10 cellular contexts compared by ENCODE assay signal in genomic region chr14:103418508-103418818, GRCh38. TPM values are rescaled to one million over a fixed set of nuclear protein-coding genes. Genes with fewer than 3 reads are reported as not detected.
DNase-seq lines count a peak whose midpoint lies in the region; ATAC-seq and TF ChIP-seq lines count a peak whose summit lies in the region.
"Had no signal": no experiment of that assay in that cellular context is flagged by ENCODE, and none has a peak within 500 bp of the region (broad histone marks: within the 10 kb centered on the region; RNA-seq: fewer than 3 reads in every experiment).

No MANE protein-coding gene starts in this region.

- H3K27ac ChIP-seq in trophoblast cell (ENCODE audit: low read depth, low read length) (no peak overlapping the region), ascending aorta (no peak overlapping the region)
- H3K27ac ChIP-seq: A549 had no signal

- H2BK5ac ChIP-seq in trophoblast cell (ENCODE audit: low read depth, low read length, poor library complexity) = no peak overlapping the region

- no peak for ATAC-seq in central memory CD8-positive, alpha-beta T cell (replicated peaks; ENCODE audit: extremely low read depth, poor library complexity, severe bottlenecking)

- WGBS in trophoblast cell (ENCODE audit: extremely low coverage, insufficient coverage, insufficient read length) = no CpG with 5 or more reads among the region's 3 CpGs

- H3K27me3 Mint-ChIP-seq in activated CD4-positive, alpha-beta T cell treated with anti-CD3 and anti-CD28 coated beads, Interleukin-2, amount 10 ng/mL, durations not matched to agents 24 days and 14 days = no peaks in the 10 kb centered on the region
- H3K27me3 Mint-ChIP-seq in central memory CD8-positive, alpha-beta T cell = no peaks in the 10 kb centered on the region

- H3K4me1 ChIP-seq in trophoblast cell (ENCODE audit: control insufficient read depth in 1 of 2, insufficient read depth in 2 of 2, low read length in 2 of 2) (peaks cover 4 to 11% of the 10 kb centered on the region in 2 experiments), ascending aorta (peaks cover 0 to 13% of the 10 kb centered on the region in 2 donors)

- H3K27me3 ChIP-seq in trophoblast cell (ENCODE audit: insufficient read depth, low read length) = no peaks in the 10 kb centered on the region
- H3K27me3 ChIP-seq in ascending aorta = no peaks in the 10 kb centered on the region

- peaks cover 23% of the 10 kb centered on the region for H3K36me3 Mint-ChIP-seq in activated CD4-positive, alpha-beta T cell treated with anti-CD3 and anti-CD28 coated beads, Interleukin-2, amount 10 ng/mL, durations not matched to agents 24 days and 14 days (ENCODE audit: low read depth)
- H3K36me3 Mint-ChIP-seq in central memory CD8-positive, alpha-beta T cell (ENCODE audit: insufficient read depth) = peaks cover 17% of the 10 kb centered on the region

- TF ChIP-seq CTCF in ascending aorta (IDR thresholded peaks at IDR 0.05) = no peak

- H3K79me2 ChIP-seq in trophoblast cell (ENCODE audit: control insufficient read depth, insufficient read depth, low read length, poor library complexity) = no peaks in the 10 kb centered on the region

- no peaks in the 10 kb centered on the region for H3K9me3 ChIP-seq in trophoblast cell (ENCODE audit: insufficient read depth, low read depth, low read length)
- no peaks in the 10 kb centered on the region for H3K9me3 ChIP-seq in ascending aorta
- H3K9me3 ChIP-seq: A549 had no signal

- intact Hi-C loops in activated CD4-positive, alpha-beta T cell treated with anti-CD3 and anti-CD28 coated beads, Interleukin-2, amount 10 ng/mL, durations not matched to agents 24 days and 14 days (cut with micrococcal nuclease) = loop anchor here (1.0 kb wide), 1 partner anchor 9 kb away; no protein-coding TSS in a partner anchor
- intact Hi-C loops in ascending aorta (cut with DNase I) = no loop called here

- peaks cover 0 to 3% of the 10 kb centered on the region in 2 experiments for H3K36me3 ChIP-seq in trophoblast cell (ENCODE audit: control insufficient read depth in 1 of 2, insufficient read depth in 2 of 2, low read length in 2 of 2)
- peaks cover 0 to 9% of the 10 kb centered on the region in 2 donors for H3K36me3 ChIP-seq in ascending aorta

- H3K4me3 ChIP-seq in trophoblast cell (ENCODE audit: low read depth, low read length) (no peak overlapping the region), ascending aorta (no peak overlapping the region)
- H3K4me3 ChIP-seq: A549 had no signal

- H4K91ac ChIP-seq in trophoblast cell (ENCODE audit: low read depth, low read length) = no peak overlapping the region

- no peak overlapping the region for H4K8ac ChIP-seq in trophoblast cell (ENCODE audit: low read depth, low read length)

- H3K14ac ChIP-seq in trophoblast cell (ENCODE audit: low read length) = no peak overlapping the region

- peak overlapping the region; percentile 12 for H3K4me3 Mint-ChIP-seq in activated CD4-positive, alpha-beta T cell treated with anti-CD3 and anti-CD28 coated beads, Interleukin-2, amount 10 ng/mL, durations not matched to agents 24 days and 14 days
- H3K4me3 Mint-ChIP-seq in central memory CD8-positive, alpha-beta T cell = no peak overlapping the region

- no peak overlapping the region for H3K9ac ChIP-seq in trophoblast cell (ENCODE audit: low read length)

- peak overlapping the region; percentile 47 for H3K4me2 ChIP-seq in trophoblast cell (ENCODE audit: low read length)
- H3K4me2 ChIP-seq: A549 had no signal

- no peaks in the 10 kb centered on the region for H3K9me3 Mint-ChIP-seq in activated CD4-positive, alpha-beta T cell treated with anti-CD3 and anti-CD28 coated beads, Interleukin-2, amount 10 ng/mL, durations not matched to agents 24 days and 14 days
- no peaks in the 10 kb centered on the region for H3K9me3 Mint-ChIP-seq in central memory CD8-positive, alpha-beta T cell

- peak overlapping the region; percentile 27 for H3K27ac Mint-ChIP-seq in activated CD4-positive, alpha-beta T cell treated with anti-CD3 and anti-CD28 coated beads, Interleukin-2, amount 10 ng/mL, durations not matched to agents 24 days and 14 days
- H3K27ac Mint-ChIP-seq in central memory CD8-positive, alpha-beta T cell (ENCODE audit: low read depth) = peak overlapping the region; percentile 45

- H3K79me1 ChIP-seq in trophoblast cell (ENCODE audit: low read length) = no peaks in the 10 kb centered on the region

- peaks cover 19% of the 10 kb centered on the region for H3K4me1 Mint-ChIP-seq in activated CD4-positive, alpha-beta T cell treated with anti-CD3 and anti-CD28 coated beads, Interleukin-2, amount 10 ng/mL, durations not matched to agents 24 days and 14 days
- H3K4me1 Mint-ChIP-seq in central memory CD8-positive, alpha-beta T cell = peaks cover 56% of the 10 kb centered on the region

- H3K23ac ChIP-seq in trophoblast cell (ENCODE audit: low read length) = no peak overlapping the region

- H2AFZ ChIP-seq in trophoblast cell (ENCODE audit: insufficient read depth, low read length, poor library complexity) = no peak overlapping the region

- no peak overlapping the region for H2AK5ac ChIP-seq in trophoblast cell (ENCODE audit: low read length)

- H2BK12ac ChIP-seq in trophoblast cell (ENCODE audit: low read length) = no peak overlapping the region

- H3K18ac ChIP-seq in trophoblast cell (ENCODE audit: low read length) = no peak overlapping the region

- H4K12ac ChIP-seq in trophoblast cell (ENCODE audit: low read depth, low read length) = no peak overlapping the region

- DNase-seq in activated CD4-positive, alpha-beta T cell treated with anti-CD3 and anti-CD28 coated beads, Interleukin-2, amount 10 ng/mL, durations not matched to agents 24 days and 14 days = no peak
- DNase-seq in activated CD4-positive, alpha-beta T cell treated with anti-CD3 and anti-CD28 coated beads, Interleukin-2, amount 50 U/mL, for 1 hour = no peak
- peak; percentile 74 for DNase-seq in NCI-H226
- DNase-seq in central memory CD8-positive, alpha-beta T cell (ENCODE audit: low spot score in 2 of 2) = no peak
- peak; percentile 49 to 59 for DNase-seq in trophoblast cell
- DNase-seq in ascending aorta (ENCODE audit: low spot score in 2 of 2) = no peak
- DNase-seq in germinal center (ENCODE audit: low spot score) = no peak
- DNase-seq in T-helper 2 cell = no peak
- DNase-seq: SHP77 treated with DMSO at 0.1 percent for 48 hours had no signal

- H2BK120ac ChIP-seq in trophoblast cell (ENCODE audit: insufficient read depth, low read length, poor library complexity) = no peak overlapping the region

- no peak overlapping the region for H3K4ac ChIP-seq in trophoblast cell (ENCODE audit: low read depth, low read length)

RNA-seq across cellular contexts. Expression of gene MARK3, which starts 33.2 kb away (rescaled TPM):
- total RNA-seq in activated CD4-positive, alpha-beta T cell treated with anti-CD3 and anti-CD28 coated beads, Interleukin-2, amount 10 ng/mL, durations not matched to agents 24 days and 14 days = 82.0 and 89.7 TPM in 2 replicates
- polyA plus RNA-seq in trophoblast cell (2013) = 58.6 and 59.7 TPM in 2 replicates
- total RNA-seq in ascending aorta = 78.1 TPM

Comparison
In these comparisons a context has a peak if more than half of its experiments do, and no peak if none do; other contexts are left out.
1. DNase-seq: peak in NCI-H226 (single experiment) and trophoblast cell (2 of 2); none in activated CD4-positive, alpha-beta T cell treated with anti-CD3 and anti-CD28 coated beads, Interleukin-2, amount 10 ng/mL, durations not matched to agents 24 days and 14 days (single experiment), activated CD4-positive, alpha-beta T cell treated with anti-CD3 and anti-CD28 coated beads, Interleukin-2, amount 50 U/mL, for 1 hour (single experiment), central memory CD8-positive, alpha-beta T cell (0 of 2), ascending aorta (0 of 2), germinal center (single experiment) and T-helper 2 cell (0 of 5).